8 cellular contexts compared by ENCODE assay signal in genomic region chr1:226408285-226409184, GRCh38. TPM values are rescaled to one million over a fixed set of nuclear protein-coding genes. Genes with fewer than 3 reads are reported as not detected.
DNase-seq lines count a peak whose midpoint lies in the region; ATAC-seq, FAIRE-seq and TF ChIP-seq lines count a peak whose summit lies in the region.

No MANE protein-coding gene starts in this region.

- H3K4me1 Mint-ChIP-seq in activated CD4-positive, alpha-beta T cell treated with anti-CD3 and anti-CD28 coated beads, Interleukin-2, amount 10 ng/mL, durations not matched to agents 7 days and 5 days, result peaks cover 39% of the 10 kb centered on the region
- H3K4me1 Mint-ChIP-seq in astrocyte (ENCODE audit: low read depth, unreplicated experiment), result peaks cover 19% of the 10 kb centered on the region

- peaks cover 39% of the 10 kb centered on the region for H3K79me2 ChIP-seq in astrocyte (ENCODE audit: insufficient read depth, low read length)

- H3K9ac ChIP-seq in astrocyte (ENCODE audit: low read length) (peak overlapping the region; percentile 43), liver (ENCODE audit: low read depth in 1 of 2, low read length in 2 of 2) (no peak overlapping the region)

- CTCF ChIA-PET in activated CD4-positive, alpha-beta T cell treated with anti-CD3 and anti-CD28 coated beads, Interleukin-2, amount 10 ng/mL, durations not matched to agents 7 days and 5 days (lab: Charles Lee), result interaction anchor here (0.5 to 5.0 kb wide), 44 partner anchors 8 to 507 kb away, joined by 3 to 22 read pairs (median 4); partner anchors contain the start of gene LIN9

- FAIRE-seq in astrocyte (lab: Jason Lieb, UNC) (no peak), RCC 7860 (lab: Jason Lieb, UNC) (no peak)

- H3K9me3 Mint-ChIP-seq in activated CD4-positive, alpha-beta T cell treated with anti-CD3 and anti-CD28 coated beads, Interleukin-2, amount 10 ng/mL, durations not matched to agents 7 days and 5 days, result peaks cover 4% of the 10 kb centered on the region
- H3K9me3 Mint-ChIP-seq in astrocyte (ENCODE audit: unreplicated experiment), result no peaks in the 10 kb centered on the region

- H3K4me1 ChIP-seq in astrocyte (ENCODE audit: insufficient read depth, low read length) (peaks cover 23% of the 10 kb centered on the region), liver (ENCODE audit: control insufficient read depth in 4 of 4, insufficient read depth in 4 of 4, low read length in 3 of 4) (peaks cover 8 to 28% (median 15%) of the 10 kb centered on the region in 4 donors), thoracic aorta (ENCODE audit: control insufficient read depth in 1 of 2, low read depth in 2 of 2) (peaks cover 21 to 46% of the 10 kb centered on the region in 2 donors)

- peak overlapping the region; percentile 60 for H2AFZ ChIP-seq in astrocyte (ENCODE audit: low read depth, low read length)

- no peaks in the 10 kb centered on the region for H3K9me3 ChIP-seq in astrocyte (ENCODE audit: insufficient read depth, low read depth, low read length)
- no peaks in the 10 kb centered on the region for H3K9me3 ChIP-seq in liver (ENCODE audit: control insufficient read depth in 4 of 4, low read length in 3 of 4)
- no peaks in the 10 kb centered on the region for H3K9me3 ChIP-seq in thoracic aorta

- no peak for TF ChIP-seq RAD21 in liver (IDR thresholded peaks at IDR 0.05)

- DNase-seq in activated CD4-positive, alpha-beta T cell treated with anti-CD3 and anti-CD28 coated beads, Interleukin-2, amount 10 ng/mL, durations not matched to agents 7 days and 5 days, result no peak
- DNase-seq in activated CD4-positive, alpha-beta T cell treated with anti-CD3 and anti-CD28 coated beads, Interleukin-2, amount 50 U/mL, for 1 hour, result no peak
- DNase-seq in astrocyte (ENCODE audit: low read depth) (no peak), thoracic aorta (ENCODE audit: low spot score) (no peak), RCC 7860 (ENCODE audit: low spot score) (no peak), NCI-H69 (lab: John Stamatoyannopoulos, UW) (no peak), iPS-NIHi7 (ENCODE audit: extremely low spot score) (no peak)

- H3K27me3 ChIP-seq in astrocyte (ENCODE audit: insufficient read depth, low read length), result no peaks in the 10 kb centered on the region
- no peaks in the 10 kb centered on the region for H3K27me3 ChIP-seq in liver (ENCODE audit: control insufficient read depth in 4 of 4, insufficient read depth in 4 of 4, low read length in 3 of 4)
- H3K27me3 ChIP-seq in thoracic aorta (replicated peaks; ENCODE audit: insufficient read depth), result no peaks in the 10 kb centered on the region

- no peak for ATAC-seq in thoracic aorta (ENCODE audit: insufficient number of reproducible peaks, low FRiP score, low read depth)

- no peak overlapping the region for H3K27ac ChIP-seq in astrocyte (ENCODE audit: low read depth, low read length)
- peak overlapping the region; percentile 38 to 47 for H3K27ac ChIP-seq in liver (ENCODE audit: low read depth in 1 of 2, low read length in 2 of 2)
- H3K27ac ChIP-seq in thoracic aorta, result peak overlapping the region; percentile 71 to 77

- H3K4me3 ChIP-seq in astrocyte (ENCODE audit: insufficient read depth, low read depth, low read length), result peak overlapping the region; percentile 83
- H3K4me3 ChIP-seq in liver (ENCODE audit: low read depth in 1 of 3, low read length in 3 of 3), result peak overlapping the region; percentile 20 to 90 (median 37)
- H3K4me3 ChIP-seq in thoracic aorta, result peak overlapping the region; percentile 85

- H3K36me3 ChIP-seq in astrocyte (ENCODE audit: insufficient read depth, low read length) (no peaks in the 10 kb centered on the region), liver (ENCODE audit: control insufficient read depth in 4 of 4, insufficient read depth in 3 of 4, low read depth in 1 of 4, low read length in 3 of 4) (no peaks in the 10 kb centered on the region), thoracic aorta (no peaks in the 10 kb centered on the region)

- no peak for TF ChIP-seq CTCF in astrocyte (IDR thresholded peaks at IDR 0.05; ENCODE audit: insufficient read depth, low read depth, low read length)
- TF ChIP-seq CTCF in liver (IDR thresholded peaks at IDR 0.05; ENCODE audit: low read depth, low read length, missing input control), result no peak
- no peak for TF ChIP-seq CTCF in thoracic aorta (IDR thresholded peaks at IDR 0.05)

- peak overlapping the region; percentile 91 for H3K27ac Mint-ChIP-seq in activated CD4-positive, alpha-beta T cell treated with anti-CD3 and anti-CD28 coated beads, Interleukin-2, amount 10 ng/mL, durations not matched to agents 7 days and 5 days
- peak overlapping the region; percentile 11 for H3K27ac Mint-ChIP-seq in astrocyte (ENCODE audit: unreplicated experiment)

- peak overlapping the region; percentile 93 for H3K4me2 ChIP-seq in astrocyte (ENCODE audit: low read length)

- H3K27me3 Mint-ChIP-seq in activated CD4-positive, alpha-beta T cell treated with anti-CD3 and anti-CD28 coated beads, Interleukin-2, amount 10 ng/mL, durations not matched to agents 7 days and 5 days, result peaks cover 7% of the 10 kb centered on the region
- peaks cover 12% of the 10 kb centered on the region for H3K27me3 Mint-ChIP-seq in astrocyte (ENCODE audit: low read depth, unreplicated experiment)

- 77% methylated on average over 25 of the region's 25 CpGs for WGBS in liver

- H3K36me3 Mint-ChIP-seq in activated CD4-positive, alpha-beta T cell treated with anti-CD3 and anti-CD28 coated beads, Interleukin-2, amount 10 ng/mL, durations not matched to agents 7 days and 5 days (ENCODE audit: low read depth), result peaks cover 3% of the 10 kb centered on the region
- peaks cover 4% of the 10 kb centered on the region for H3K36me3 Mint-ChIP-seq in astrocyte (ENCODE audit: low read depth, unreplicated experiment)

- H4K20me1 ChIP-seq in astrocyte (ENCODE audit: insufficient read depth, low read length), result peaks cover 34% of the 10 kb centered on the region

- peak overlapping the region; percentile 88 for H3K4me3 Mint-ChIP-seq in activated CD4-positive, alpha-beta T cell treated with anti-CD3 and anti-CD28 coated beads, Interleukin-2, amount 10 ng/mL, durations not matched to agents 7 days and 5 days
- peak overlapping the region; percentile 82 for H3K4me3 Mint-ChIP-seq in astrocyte (ENCODE audit: unreplicated experiment)

- POLR2A ChIA-PET in activated CD4-positive, alpha-beta T cell treated with anti-CD3 and anti-CD28 coated beads, Interleukin-2, amount 10 ng/mL, durations not matched to agents 7 days and 5 days (lab: Charles Lee), result interaction anchor here (0.6 to 0.7 kb wide), 5 partner anchors 10 to 584 kb away, joined by 3 to 5 read pairs (median 3); no protein-coding TSS in a partner anchor

TF ChIP-seq in liver, 16 proteins besides CTCF, POLR2A, EP300 and RAD21 (continues in another document):
- peak; percentile 49 for TF ChIP-seq YY1 (IDR thresholded peaks at IDR 0.05)
- no peak for TF ChIP-seq GABPA (IDR thresholded peaks at IDR 0.05 in 1 of 2, conservative IDR thresholded peaks at IDR 0.05 in 1 of 2)
- TF ChIP-seq MAX (IDR thresholded peaks at IDR 0.05), result no peak
- no peak for TF ChIP-seq JUND (IDR thresholded peaks at IDR 0.05)
- TF ChIP-seq HNF4G (IDR thresholded peaks at IDR 0.05), result no peak
- no peak for TF ChIP-seq EGR1 (IDR thresholded peaks at IDR 0.05; ENCODE audit: low read depth in 2 of 2)
- no peak for TF ChIP-seq FOXA1 (IDR thresholded peaks at IDR 0.05)
- TF ChIP-seq ATF3 (IDR thresholded peaks at IDR 0.05), result no peak
- TF ChIP-seq REST (IDR thresholded peaks at IDR 0.05), result no peak
- no peak for TF ChIP-seq HNF4A (conservative IDR thresholded peaks at IDR 0.05)
- peak in 1 of 2 donors; percentile 13 for TF ChIP-seq RXRA (IDR thresholded peaks at IDR 0.05)

RNA-seq across cellular contexts. Expression of gene PARP1, which starts 0.6 kb away (rescaled TPM):
- 100 to 1,000 TPM; 167 to 187 TPM for total RNA-seq in activated CD4-positive, alpha-beta T cell treated with anti-CD3 and anti-CD28 coated beads, Interleukin-2, amount 10 ng/mL, durations not matched to agents 7 days and 5 days
- total RNA-seq in astrocyte (49.8 and 57.8 TPM in 2 replicates), liver (100 to 1,000 TPM in 1 of 2 donors, 10 to 100 TPM in 1; 72.2 to 108 TPM), thoracic aorta (10 to 100 TPM; 70.3 TPM)
- 10 to 100 TPM; 39.2 to 48.4 TPM for polyA plus RNA-seq in liver
